Comparison of ENCODE assay signal across 8 cellular contexts in genomic region chrY:7273587-7274203, GRCh38.
A peak's percentile ranks its signal among the peaks of the same experiment; 100 is the strongest.
DNase-seq lines count a peak whose midpoint lies in the region; ATAC-seq, FAIRE-seq and TF ChIP-seq lines count a peak whose summit lies in the region.

No MANE protein-coding gene starts in this region.

- no peak overlapping the region for H3K4me3 Mint-ChIP-seq in activated T-cell treated with anti-CD3 and anti-CD28 coated beads, Interleukin-2, amount 50 U/mL, for 24 hours

- TF ChIP-seq CTCF in D721Med (IDR thresholded peaks at IDR 0.05; ENCODE audit: insufficient read depth, missing control alignments): no peak

- H3K9me3 Mint-ChIP-seq in activated T-cell treated with anti-CD3 and anti-CD28 coated beads, Interleukin-2, amount 50 U/mL, for 24 hours: no peaks in the 10 kb centered on the region

- H3K9me3 ChIP-seq in mucosa of stomach (ENCODE audit: control insufficient read depth, low read length): no peaks in the 10 kb centered on the region

- H3K36me3 Mint-ChIP-seq in activated T-cell treated with anti-CD3 and anti-CD28 coated beads, Interleukin-2, amount 50 U/mL, for 24 hours (ENCODE audit: low read depth): no peaks in the 10 kb centered on the region

- ATAC-seq in HG02970 (IDR thresholded peaks at IDR 0.05; ENCODE audit: low FRiP score, unreplicated experiment): no peak

- no peak overlapping the region for H3K27ac Mint-ChIP-seq in activated T-cell treated with anti-CD3 and anti-CD28 coated beads, Interleukin-2, amount 50 U/mL, for 24 hours

- no peaks in the 10 kb centered on the region for H3K27me3 Mint-ChIP-seq in activated T-cell treated with anti-CD3 and anti-CD28 coated beads, Interleukin-2, amount 50 U/mL, for 24 hours

- no peaks in the 10 kb centered on the region for H3K36me3 ChIP-seq in mucosa of stomach (ENCODE audit: control insufficient read depth, insufficient read depth, low read length)

- no peaks in the 10 kb centered on the region for H3K27me3 ChIP-seq in mucosa of stomach (ENCODE audit: control insufficient read depth, insufficient read depth, low read length)

- no peaks in the 10 kb centered on the region for H3K4me1 ChIP-seq in mucosa of stomach (ENCODE audit: control insufficient read depth, insufficient read depth, low read length)

- no peaks in the 10 kb centered on the region for H3K4me1 Mint-ChIP-seq in activated T-cell treated with anti-CD3 and anti-CD28 coated beads, Interleukin-2, amount 50 U/mL, for 24 hours (ENCODE audit: low read depth)

- H3K4me3 ChIP-seq in mucosa of stomach (ENCODE audit: low read length): peak overlapping the region; percentile 46

- no peak for FAIRE-seq in D721Med (lab: Jason Lieb, UNC)

- peak overlapping the region; percentile 71 for H3K9ac ChIP-seq in mucosa of stomach (ENCODE audit: low read length)

- DNase-seq in activated T-cell treated with anti-CD3 and anti-CD28 coated beads for 1 hour (ENCODE audit: low read depth) (peak; percentile 77), NCI-H526 treated with DMSO at 0.1 percent for 48 hours (lab: John Stamatoyannopoulos, UW) (peak; percentile 1), amniotic epithelial cell (ENCODE audit: low read depth) (peak; percentile 45), OCI-M2 (lab: John Stamatoyannopoulos, UW; ENCODE audit: unreplicated experiment) (no peak), D721Med (ENCODE audit: insufficient read length, low spot score) (no peak)
- DNase-seq in activated T-cell treated with anti-CD3 and anti-CD28 coated beads, Interleukin-2, amount 50 U/mL, for 24 hours: no peak

Comparison
In these comparisons a context has a peak if more than half of its experiments do, and no peak if none do; other contexts are left out.
1. DNase-seq: peak in activated T-cell treated with anti-CD3 and anti-CD28 coated beads for 1 hour (single experiment), NCI-H526 treated with DMSO at 0.1 percent for 48 hours (single experiment) and amniotic epithelial cell (single experiment); none in activated T-cell treated with anti-CD3 and anti-CD28 coated beads, Interleukin-2, amount 50 U/mL, for 24 hours (single experiment), OCI-M2 (single experiment) and D721Med (single experiment).